Comparison of ENCODE assay signal across 12 cellular contexts in the genomic region with DNA sequence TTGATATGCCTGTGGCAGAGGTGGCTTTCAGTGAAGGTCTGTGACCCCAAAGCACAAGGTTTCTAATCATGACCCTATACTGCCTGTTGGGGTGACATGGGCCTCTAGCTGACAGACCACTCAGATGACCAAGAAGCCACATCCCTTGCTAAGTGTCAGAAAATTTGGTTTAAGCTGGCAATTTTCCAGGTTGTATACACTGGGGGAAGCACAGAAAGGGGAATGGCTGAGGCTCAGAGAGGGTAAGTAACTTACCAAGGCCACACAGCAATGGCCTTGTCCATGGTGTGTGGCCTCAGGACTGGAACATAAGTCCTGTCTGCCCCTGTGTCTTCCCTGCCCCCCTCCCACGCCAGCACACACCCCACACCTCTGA.
DNase-seq lines count a peak whose midpoint lies in the region; ATAC-seq, FAIRE-seq and TF ChIP-seq lines count a peak whose summit lies in the region.
"Had no signal": no experiment of that assay in that cellular context is flagged by ENCODE, and none has a peak within 500 bp of the region (broad histone marks: within the 10 kb centered on the region; RNA-seq: fewer than 3 reads in every experiment).

No MANE protein-coding gene starts in this region.

- no peak overlapping the region for H3K4me3 Mint-ChIP-seq in activated naive CD8-positive, alpha-beta T cell treated with anti-CD3 and anti-CD28 coated beads for 36 hours
- peak overlapping the region; percentile 84 for H3K4me3 Mint-ChIP-seq in natural killer cell

- H3K36me3 ChIP-seq in BLaER1 (no peaks in the 10 kb centered on the region), adrenal gland (replicated peaks in 1 of 2) (no peaks in the 10 kb centered on the region)

- no peaks in the 10 kb centered on the region for H4K20me1 ChIP-seq in BLaER1

- H3K27ac ChIP-seq in BLaER1 (peak overlapping the region; percentile 91), adrenal gland (no peak overlapping the region)

- H3K27me3 Mint-ChIP-seq in activated naive CD8-positive, alpha-beta T cell treated with anti-CD3 and anti-CD28 coated beads for 36 hours: no peaks in the 10 kb centered on the region
- peaks cover 16 to 20% of the 10 kb centered on the region in 2 donors for H3K27me3 Mint-ChIP-seq in natural killer cell (ENCODE audit: low read depth in 2 of 2)

- FAIRE-seq in GM12891 (lab: Jason Lieb, UNC): peak; percentile 69

- TF ChIP-seq CTCF in natural killer cell (IDR thresholded peaks at IDR 0.05) (no peak), adrenal gland (IDR thresholded peaks at IDR 0.05) (no peak)

- peaks cover 19% of the 10 kb centered on the region for H3K36me3 Mint-ChIP-seq in activated naive CD8-positive, alpha-beta T cell treated with anti-CD3 and anti-CD28 coated beads for 36 hours
- no peaks in the 10 kb centered on the region for H3K36me3 Mint-ChIP-seq in natural killer cell

- H3K4me2 ChIP-seq in BLaER1: peak overlapping the region; percentile 92

- peaks cover 7% of the 10 kb centered on the region; the same call in 1 of the 2 replicates for H3K9me3 ChIP-seq in BLaER1
- no peaks in the 10 kb centered on the region for H3K9me3 ChIP-seq in adrenal gland (replicated peaks in 1 of 3)

- DNase-seq in GM12891 (ENCODE audit: insufficient read length, low spot score) (no peak), natural killer cell (no peak), LoVo (ENCODE audit: low spot score) (no peak), RPMI8226 (no peak), OCI-M1 (lab: John Stamatoyannopoulos, UW) (no peak), adrenal gland (no peak)
- DNase-seq in activated naive CD8-positive, alpha-beta T cell treated with anti-CD3 and anti-CD28 coated beads for 36 hours: no peak
- DNase-seq: DMS79 treated with DMSO at 0.1 percent for 48 hours, mesendoderm, NCI-H1436, NCI-H2227 treated with DMSO at 0.1 percent for 48 hours had no signal

- no peaks in the 10 kb centered on the region for H3K27me3 ChIP-seq in BLaER1
- no peaks in the 10 kb centered on the region for H3K27me3 ChIP-seq in adrenal gland

- peaks cover 13% of the 10 kb centered on the region for H3K9me3 Mint-ChIP-seq in activated naive CD8-positive, alpha-beta T cell treated with anti-CD3 and anti-CD28 coated beads for 36 hours
- H3K9me3 Mint-ChIP-seq in natural killer cell: no peaks in the 10 kb centered on the region

- H3K27ac Mint-ChIP-seq in activated naive CD8-positive, alpha-beta T cell treated with anti-CD3 and anti-CD28 coated beads for 36 hours: peak overlapping the region; percentile 93
- H3K27ac Mint-ChIP-seq in natural killer cell: peak overlapping the region; percentile 76 to 85

- H3K9ac ChIP-seq in BLaER1: peak overlapping the region; percentile 69

- intact Hi-C loops in natural killer cell (cut with micrococcal nuclease): no loop called here
- intact Hi-C loops in adrenal gland (cut with DNase I): no loop called here

- ATAC-seq in natural killer cell: peak; percentile 13 to 36 (median 16)

- H3K4me1 Mint-ChIP-seq in activated naive CD8-positive, alpha-beta T cell treated with anti-CD3 and anti-CD28 coated beads for 36 hours: peaks cover 48% of the 10 kb centered on the region
- H3K4me1 Mint-ChIP-seq in natural killer cell: peaks cover 64 to 73% of the 10 kb centered on the region in 2 donors

- H3K4me3 ChIP-seq in BLaER1 (peak overlapping the region; percentile 47), adrenal gland (no peak overlapping the region)

- TF ChIP-seq POLR2A in GM12891 (IDR thresholded peaks at IDR 0.05; ENCODE audit: low read depth, low read length) (no peak), adrenal gland (IDR thresholded peaks at IDR 0.05) (no peak)

- H3K4me1 ChIP-seq in BLaER1: peaks cover 100% of the 10 kb centered on the region
- H3K4me1 ChIP-seq in adrenal gland (replicated peaks in 1 of 2): no peaks in the 10 kb centered on the region

- WGBS in adrenal gland, 4 donors: 68 to 100% (median 85%) methylated on average over 1 of the region's 1 CpG

TF ChIP-seq in GM12891, 5 proteins besides CTCF, POLR2A, EP300 and RAD21:
- TF ChIP-seq SPI1 (IDR thresholded peaks at IDR 0.05; ENCODE audit: low read depth, low read length) (no peak), PAX5 (IDR thresholded peaks at IDR 0.05; ENCODE audit: insufficient read depth, low read length, severe bottlenecking) (no peak), TAF1 (IDR thresholded peaks at IDR 0.05; ENCODE audit: low read depth, low read length) (no peak), POLR2AphosphoS5 (IDR thresholded peaks at IDR 0.05; ENCODE audit: low read depth, low read length) (no peak), POU2F2 (IDR thresholded peaks at IDR 0.05; ENCODE audit: low read depth, low read length) (no peak)
TF ChIP-seq in GM12891: peak in this region for 0.
